Comparison of ENCODE assay signal across 8 cellular contexts in genomic region chr20:543369-544152, GRCh38. TPM values are rescaled to one million over a fixed set of nuclear protein-coding genes. Genes with fewer than 3 reads are reported as not detected.
DNase-seq lines count a peak whose midpoint lies in the region; ATAC-seq and TF ChIP-seq lines count a peak whose summit lies in the region.

Gene CSNK2A1 (minus strand): TSS chr20:543790. CDS start chr20:508551, 35,239 bp downstream.

- TF ChIP-seq CTCF in GM06990 (IDR thresholded peaks at IDR 0.05; ENCODE audit: insufficient read depth, low read length, poor library complexity, severe bottlenecking) = no peak
- TF ChIP-seq CTCF in suprapubic skin (IDR thresholded peaks at IDR 0.05) = no peak

- peak within 1 kb of the TSS; percentile 91 for H3K27ac ChIP-seq in suprapubic skin

- DNase-seq in GM06990 (ENCODE audit: extremely low read depth, insufficient read length) = peak; percentile 96
- DNase-seq in NCI-H1092 (lab: John Stamatoyannopoulos, UW) = peak; percentile 92
- DNase-seq in globus pallidus (ENCODE audit: low spot score) = peak; percentile 96
- peak; percentile 64 to 99 (median 92) for DNase-seq in nucleus accumbens (lab: John Stamatoyannopoulos, UW)
- DNase-seq in suprapubic skin (ENCODE audit: low spot score in 2 of 2) = peak; percentile 96

- peak within 1 kb of the TSS; percentile 99 for H3K27ac Mint-ChIP-seq in activated naive CD4-positive, alpha-beta T cell treated with anti-CD3 and anti-CD28 coated beads, Interleukin-2, amount 50 U/mL, for 24 hours

- peak within 1 kb of the TSS; percentile 94 for H3K4me3 Mint-ChIP-seq in activated naive CD4-positive, alpha-beta T cell treated with anti-CD3 and anti-CD28 coated beads, Interleukin-2, amount 50 U/mL, for 24 hours

- peaks cover 5% of the 10 kb centered on the region for H3K9me3 Mint-ChIP-seq in activated naive CD4-positive, alpha-beta T cell treated with anti-CD3 and anti-CD28 coated beads, Interleukin-2, amount 50 U/mL, for 24 hours

- peak in 1 of 2 donors; percentile 69 for TF ChIP-seq POLR2A in suprapubic skin (IDR thresholded peaks at IDR 0.05)

- peaks cover 52% of the 10 kb centered on the region for H3K4me1 Mint-ChIP-seq in activated naive CD4-positive, alpha-beta T cell treated with anti-CD3 and anti-CD28 coated beads, Interleukin-2, amount 50 U/mL, for 24 hours

- H3K4me1 ChIP-seq in suprapubic skin = peaks cover 41% of the 10 kb centered on the region

- H3K4me3 ChIP-seq in GM06990 (replicated peaks; ENCODE audit: low read depth, low read length) (peak within 1 kb of the TSS; percentile 99), suprapubic skin (peak within 1 kb of the TSS; percentile 88)

- no peaks in the 10 kb centered on the region for H3K9me3 ChIP-seq in suprapubic skin

- H3K36me3 ChIP-seq in GM06990 (ENCODE audit: control insufficient read depth, insufficient read depth, low read length) = peaks cover 4% of the 10 kb centered on the region; the same call in 1 of the 2 replicates
- no peaks in the 10 kb centered on the region for H3K36me3 ChIP-seq in suprapubic skin

- ATAC-seq in HG02588 (IDR thresholded peaks at IDR 0.05; ENCODE audit: unreplicated experiment) (peak; percentile 92), SK-N-SH treated with all-trans-retinoic acid at 6 μM for 48 hours (peak; percentile 99)

- WGBS in suprapubic skin = 0% methylated on average over 13 of the region's 44 CpGs

- H3K27me3 Mint-ChIP-seq in activated naive CD4-positive, alpha-beta T cell treated with anti-CD3 and anti-CD28 coated beads, Interleukin-2, amount 50 U/mL, for 24 hours = no peaks in the 10 kb centered on the region

- H3K27me3 ChIP-seq in GM06990 (replicated peaks; ENCODE audit: control insufficient read depth, insufficient read depth, low read length) = no peaks in the 10 kb centered on the region
- H3K27me3 ChIP-seq in suprapubic skin = no peaks in the 10 kb centered on the region

- H3K36me3 Mint-ChIP-seq in activated naive CD4-positive, alpha-beta T cell treated with anti-CD3 and anti-CD28 coated beads, Interleukin-2, amount 50 U/mL, for 24 hours = peaks cover 18% of the 10 kb centered on the region

- TF ChIP-seq EP300 in suprapubic skin (IDR thresholded peaks at IDR 0.05) = no peak

TF ChIP-seq in SK-N-SH treated with all-trans-retinoic acid at 6 μM for 48 hours, 23 proteins besides CTCF, POLR2A, EP300 and RAD21:
- TF ChIP-seq ZFP30 (CRISPR knock-in tag; IDR thresholded peaks at IDR 0.05) = no peak
- TF ChIP-seq ZC3H10 (CRISPR knock-in tag; IDR thresholded peaks at IDR 0.05) = no peak
- TF ChIP-seq PATZ1 (CRISPR knock-in tag; IDR thresholded peaks at IDR 0.05; ENCODE audit: borderline replicate concordance) = peak; percentile 30; the same call in 1 of the 2 replicates
- TF ChIP-seq, protein P1, sequence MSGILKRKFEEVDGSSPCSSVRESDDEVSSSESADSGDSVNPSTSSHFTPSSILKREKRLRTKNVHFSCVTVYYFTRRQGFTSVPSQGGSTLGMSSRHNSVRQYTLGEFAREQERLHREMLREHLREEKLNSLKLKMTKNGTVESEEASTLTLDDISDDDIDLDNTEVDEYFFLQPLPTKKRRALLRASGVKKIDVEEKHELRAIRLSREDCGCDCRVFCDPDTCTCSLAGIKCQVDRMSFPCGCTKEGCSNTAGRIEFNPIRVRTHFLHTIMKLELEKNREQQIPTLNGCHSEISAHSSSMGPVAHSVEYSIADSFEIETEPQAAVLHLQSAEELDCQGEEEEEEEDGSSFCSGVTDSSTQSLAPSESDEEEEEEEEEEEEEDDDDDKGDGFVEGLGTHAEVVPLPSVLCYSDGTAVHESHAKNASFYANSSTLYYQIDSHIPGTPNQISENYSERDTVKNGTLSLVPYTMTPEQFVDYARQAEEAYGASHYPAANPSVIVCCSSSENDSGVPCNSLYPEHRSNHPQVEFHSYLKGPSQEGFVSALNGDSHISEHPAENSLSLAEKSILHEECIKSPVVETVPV (CRISPR knock-in tag; IDR thresholded peaks at IDR 0.05) = no peak

RNA-seq across cellular contexts. Expression of gene CSNK2A1, which starts in this region (rescaled TPM):
- total RNA-seq in suprapubic skin = 100 to 1,000 TPM in 2 of 4 donors, 10 to 100 TPM in 2; 85.0 to 107 (median 96.9) TPM

Comparison
In these comparisons a context has a peak if more than half of its experiments do, and no peak if none do; other contexts are left out.
1. Peak in every context shown above with its lines: DNase-seq, ATAC-seq, H3K4me3 ChIP-seq and H3K27ac ChIP-seq.